Comparison of ENCODE assay signal across 8 cellular contexts in genomic region chr10:87865201-87866025, GRCh38. TPM values are rescaled to one million over a fixed set of nuclear protein-coding genes. Genes with fewer than 3 reads are reported as not detected.
DNase-seq lines count a peak whose midpoint lies in the region; ATAC-seq and TF ChIP-seq lines count a peak whose summit lies in the region.

No MANE protein-coding gene starts in this region.

- CTCF ChIA-PET in CD4-positive, alpha-beta T cell (lab: Charles Lee): interaction anchor here (1.0 to 1.6 kb wide), 5 partner anchors 9 to 524 kb away, joined by 3 to 7 read pairs (median 4); no protein-coding TSS in a partner anchor

- no peaks in the 10 kb centered on the region for H3K27me3 Mint-ChIP-seq in CD4-positive, alpha-beta T cell

- no peaks in the 10 kb centered on the region for H3K27me3 ChIP-seq in CD4-positive, alpha-beta T cell (ENCODE audit: control insufficient read depth, insufficient read depth, low read length)
- H3K27me3 ChIP-seq in MG63: no peaks in the 10 kb centered on the region
- no peaks in the 10 kb centered on the region for H3K27me3 ChIP-seq in neural cell (ENCODE audit: insufficient read depth, low read depth, low read length)

- H3K4me2 ChIP-seq in neural cell (ENCODE audit: low read length): peak overlapping the region; percentile 81

- no peaks in the 10 kb centered on the region; the same call in none of the 2 replicates for H3K36me3 ChIP-seq in MG63
- H3K36me3 ChIP-seq in neural cell (ENCODE audit: insufficient read depth, low read length): no peaks in the 10 kb centered on the region

- peaks cover 48% of the 10 kb centered on the region for H3K36me3 Mint-ChIP-seq in CD4-positive, alpha-beta T cell (ENCODE audit: low read depth)

- no peaks in the 10 kb centered on the region for H3K9me3 ChIP-seq in CD4-positive, alpha-beta T cell (ENCODE audit: control insufficient read depth, low read length)
- H3K9me3 ChIP-seq in MG63 (no peaks in the 10 kb centered on the region), neural cell (ENCODE audit: low read length) (no peaks in the 10 kb centered on the region)

- TF ChIP-seq RAD21 in neural cell (conservative IDR thresholded peaks at IDR 0.05): no peak

- H3K4me3 Mint-ChIP-seq in CD4-positive, alpha-beta T cell: peak overlapping the region; percentile 96

- H3K9me2 ChIP-seq in neural cell (ENCODE audit: insufficient read depth, low read length): no peaks in the 10 kb centered on the region

- H3K4me3 ChIP-seq in MG63 (peak overlapping the region; percentile 63), coronary artery (peak overlapping the region; percentile 92), neural cell (ENCODE audit: low read length) (peak overlapping the region; percentile 80)

- no peak for ATAC-seq in CD4-positive, alpha-beta T cell (ENCODE audit: poor library complexity)
- ATAC-seq in HG02798 (IDR thresholded peaks at IDR 0.05; ENCODE audit: poor library complexity, unreplicated experiment): no peak
- ATAC-seq in HG03175 (IDR thresholded peaks at IDR 0.05; ENCODE audit: unreplicated experiment): no peak

- no peaks in the 10 kb centered on the region for H3K9me3 Mint-ChIP-seq in CD4-positive, alpha-beta T cell

- peak overlapping the region; percentile 88 for H3K27ac Mint-ChIP-seq in CD4-positive, alpha-beta T cell

- H3K79me2 ChIP-seq in neural cell (replicated peaks; ENCODE audit: insufficient read depth, low read length): peaks cover 62% of the 10 kb centered on the region

- no peak for DNase-seq in CD4-positive, alpha-beta T cell
- DNase-seq in MG63 (no peak), coronary artery (ENCODE audit: low spot score) (no peak), HCEC 1CT (no peak), DMS79 treated with DMSO at 0.1 percent for 48 hours (lab: John Stamatoyannopoulos, UW) (no peak)

- H3K9ac ChIP-seq in neural cell (ENCODE audit: low read length): peak overlapping the region; percentile 98

- H3F3A ChIP-seq in neural cell (ENCODE audit: insufficient read depth, low read length, poor library complexity, severe bottlenecking): peaks cover 10% of the 10 kb centered on the region

- H3K27ac ChIP-seq in CD4-positive, alpha-beta T cell (ENCODE audit: low read depth, low read length): no peak overlapping the region
- H3K27ac ChIP-seq in coronary artery (peak overlapping the region; percentile 97 to 98), neural cell (ENCODE audit: low read length) (peak overlapping the region; percentile 99)

- POLR2A ChIA-PET in CD4-positive, alpha-beta T cell (lab: Charles Lee): interaction anchor here (0.6 to 6.7 kb wide), 6 partner anchors 9 to 521 kb away, joined by 3 to 168 read pairs (median 10); no protein-coding TSS in a partner anchor

- TF ChIP-seq EP300 in neural cell (conservative IDR thresholded peaks at IDR 0.05; ENCODE audit: poor library complexity, severe bottlenecking): no peak

- H4K20me1 ChIP-seq in neural cell (ENCODE audit: insufficient read depth): peaks cover 31% of the 10 kb centered on the region

- intact Hi-C loops in CD4-positive, alpha-beta T cell (cut with DNase I, micrococcal nuclease): loop anchor here in 1 of 2 experiments (1.0 to 10.0 kb wide), 3 partner anchors 9 to 949 kb away; no protein-coding TSS in a partner anchor

- H3K4me1 Mint-ChIP-seq in CD4-positive, alpha-beta T cell (ENCODE audit: low read depth): peaks cover 67% of the 10 kb centered on the region

- no peak for TF ChIP-seq CTCF in CD4-positive, alpha-beta T cell (IDR thresholded peaks at IDR 0.05)
- TF ChIP-seq CTCF in coronary artery (IDR thresholded peaks at IDR 0.05) (no peak), neural cell (IDR thresholded peaks at IDR 0.05; ENCODE audit: poor library complexity, severe bottlenecking) (no peak)

- H2AFZ ChIP-seq in neural cell (ENCODE audit: low read depth, low read length): no peak overlapping the region

TF ChIP-seq in neural cell, 6 proteins besides CTCF, POLR2A, EP300 and RAD21:
- no peak for TF ChIP-seq MXI1 (conservative IDR thresholded peaks at IDR 0.05; ENCODE audit: poor library complexity, severe bottlenecking)
- TF ChIP-seq SMC3 (conservative IDR thresholded peaks at IDR 0.05; ENCODE audit: poor library complexity): no peak
- no peak for TF ChIP-seq POLR2AphosphoS5 (IDR thresholded peaks at IDR 0.05)
- TF ChIP-seq EZH2 (IDR thresholded peaks at IDR 0.05; ENCODE audit: borderline replicate concordance, insufficient read depth, low read length, poor library complexity, severe bottlenecking): no peak
- TF ChIP-seq TAF1 (IDR thresholded peaks at IDR 0.05; ENCODE audit: low read depth): no peak
- TF ChIP-seq REST (IDR thresholded peaks at IDR 0.05; ENCODE audit: borderline replicate concordance): no peak

RNA-seq across cellular contexts. Expression of gene PTEN, which starts 2.0 kb away (rescaled TPM):
- total RNA-seq in CD4-positive, alpha-beta T cell: 10 to 100 TPM; 79.8 to 86.0 TPM
- total RNA-seq in MG63 (2014; rRNA removed; shearing (Covaris generic); ENCODE audit: low replicate concordance): 19.6 and 25.0 TPM in 2 replicates
- 47.3 and 50.4 TPM in 2 replicates for polyA plus RNA-seq in neural cell
- polyA minus RNA-seq in neural cell: 218 and 240 TPM in 2 replicates

RNA-seq across cellular contexts. Expression of gene KLLN, which starts 2.1 kb away (rescaled TPM):
- under 1 TPM; 0.33 to 0.36 TPM for total RNA-seq in CD4-positive, alpha-beta T cell
- not detected in 2 replicates for total RNA-seq in MG63 (2014; rRNA removed; shearing (Covaris generic); ENCODE audit: low replicate concordance)
- 0.30 and 0.77 TPM in 2 replicates for polyA plus RNA-seq in neural cell
- 2.8 and 2.9 TPM in 2 replicates for polyA minus RNA-seq in neural cell

RNA-seq across cellular contexts. Expression of gene ATAD1, which starts 47.4 kb away (rescaled TPM):
- total RNA-seq in CD4-positive, alpha-beta T cell: 10 to 100 TPM; 33.7 to 38.7 TPM
- 26.9 and 43.8 TPM in 2 replicates for total RNA-seq in MG63 (2014; rRNA removed; shearing (Covaris generic); ENCODE audit: low replicate concordance)
- 136 and 165 TPM in 2 replicates for polyA plus RNA-seq in neural cell
- polyA minus RNA-seq in neural cell: 165 and 188 TPM in 2 replicates
